19 cellular contexts compared by ENCODE assay signal in the genomic region with DNA sequence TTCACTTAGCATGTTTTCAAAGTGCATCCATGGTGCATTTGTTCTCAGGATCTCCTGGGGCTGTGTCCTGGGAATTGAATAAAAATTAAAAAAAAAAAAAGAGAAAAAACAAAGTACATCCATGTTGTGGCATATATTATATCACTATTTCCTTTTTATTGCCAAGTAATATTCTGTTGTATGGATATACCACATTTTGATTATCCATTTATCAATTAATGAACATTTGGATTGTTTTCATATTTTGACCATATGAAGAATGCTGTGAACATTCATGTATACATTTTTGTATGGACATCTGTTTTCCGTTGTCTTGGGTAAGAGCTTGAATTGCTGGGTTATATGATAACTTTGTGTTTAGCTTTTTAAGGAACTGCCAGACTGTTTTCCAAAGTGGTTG. TPM values are rescaled to one million over a fixed set of nuclear protein-coding genes. Genes with fewer than 3 reads are reported as not detected.
DNase-seq lines count a peak whose midpoint lies in the region; TF ChIP-seq lines count a peak whose summit lies in the region.
"Had no signal": no experiment of that assay in that cellular context is flagged by ENCODE, and none has a peak within 500 bp of the region (broad histone marks: within the 10 kb centered on the region; RNA-seq: fewer than 3 reads in every experiment).

No MANE protein-coding gene starts in this region.

- no peaks in the 10 kb centered on the region for H3K27me3 Mint-ChIP-seq in activated naive CD4-positive, alpha-beta T cell treated with anti-CD3 and anti-CD28 coated beads, Interleukin-2, amount 50 U/mL, for 24 hours
- no peaks in the 10 kb centered on the region for H3K27me3 Mint-ChIP-seq in activated naive CD4-positive, alpha-beta T cell treated with anti-CD3 and anti-CD28 coated beads, Interleukin-2, amount 10 ng/mL, durations not matched to agents 7 days and 5 days
- H3K27me3 Mint-ChIP-seq: B cell had no signal

- no peaks in the 10 kb centered on the region for H3K9me3 ChIP-seq in HEK293 (ENCODE audit: control insufficient read depth, insufficient read depth, low read depth, low read length)

- no peak overlapping the region for H3K27ac ChIP-seq in HEK293 (ENCODE audit: extremely low read depth, low read depth, low read length)
- H3K27ac ChIP-seq: BLaER1 treated with 17β-estradiol and CSF1 and Interleukin-3, amounts not matched to agents 10 nM and 100 nM; GM23248; HL-60 had no signal

- peak overlapping the region; percentile 46 for H3K27ac Mint-ChIP-seq in activated naive CD4-positive, alpha-beta T cell treated with anti-CD3 and anti-CD28 coated beads, Interleukin-2, amount 50 U/mL, for 24 hours
- no peak overlapping the region for H3K27ac Mint-ChIP-seq in activated naive CD4-positive, alpha-beta T cell treated with anti-CD3 and anti-CD28 coated beads, Interleukin-2, amount 10 ng/mL, durations not matched to agents 7 days and 5 days
- H3K27ac Mint-ChIP-seq: B cell; CD8-positive, alpha-beta T cell; HFFc6 had no signal

- no peak for TF ChIP-seq CTCF in HEK293 (tag by site-specific recombination; IDR thresholded peaks at IDR 0.05)

- H3K9me3 Mint-ChIP-seq in activated naive CD4-positive, alpha-beta T cell treated with anti-CD3 and anti-CD28 coated beads, Interleukin-2, amount 50 U/mL, for 24 hours: no peaks in the 10 kb centered on the region
- no peaks in the 10 kb centered on the region for H3K9me3 Mint-ChIP-seq in activated naive CD4-positive, alpha-beta T cell treated with anti-CD3 and anti-CD28 coated beads, Interleukin-2, amount 10 ng/mL, durations not matched to agents 7 days and 5 days
- H3K9me3 Mint-ChIP-seq: HFFc6 had no signal

- H3K36me3 ChIP-seq in HEK293 (ENCODE audit: control insufficient read depth in 2 of 2, insufficient read depth in 1 of 2, low read length in 2 of 2): peaks cover 6 to 10% of the 10 kb centered on the region in 2 experiments

- H3K4me1 Mint-ChIP-seq in activated naive CD4-positive, alpha-beta T cell treated with anti-CD3 and anti-CD28 coated beads, Interleukin-2, amount 50 U/mL, for 24 hours: peaks cover 33% of the 10 kb centered on the region
- peaks cover 7% of the 10 kb centered on the region for H3K4me1 Mint-ChIP-seq in activated naive CD4-positive, alpha-beta T cell treated with anti-CD3 and anti-CD28 coated beads, Interleukin-2, amount 10 ng/mL, durations not matched to agents 7 days and 5 days

- POLR2A ChIA-PET in HEK293 (lab: Yijun Ruan, JAX): no interaction called here

- H3K4me1 ChIP-seq in HEK293 (ENCODE audit: control insufficient read depth, insufficient read depth, low read length): no peaks in the 10 kb centered on the region

- H3K36me3 Mint-ChIP-seq in activated naive CD4-positive, alpha-beta T cell treated with anti-CD3 and anti-CD28 coated beads, Interleukin-2, amount 50 U/mL, for 24 hours: peaks cover 23% of the 10 kb centered on the region
- H3K36me3 Mint-ChIP-seq in activated naive CD4-positive, alpha-beta T cell treated with anti-CD3 and anti-CD28 coated beads, Interleukin-2, amount 10 ng/mL, durations not matched to agents 7 days and 5 days: peaks cover 19% of the 10 kb centered on the region

- no peak overlapping the region for H3K4me3 ChIP-seq in HEK293 (ENCODE audit: low read depth, low read length)
- H3K4me3 ChIP-seq: BLaER1 treated with 17β-estradiol and CSF1 and Interleukin-3, amounts not matched to agents 10 nM and 100 nM; GM23248 had no signal

- no peak for DNase-seq in activated naive CD4-positive, alpha-beta T cell treated with anti-CD3 and anti-CD28 coated beads, Interleukin-2, amount 10 ng/mL, durations not matched to agents 7 days and 5 days
- DNase-seq in fibroblast of peridontal ligament (ENCODE audit: extremely low read depth) (peak; percentile 44), ureter (ENCODE audit: low spot score) (no peak), GF-D8 (lab: John Stamatoyannopoulos, UW) (no peak), NCI-H2196 treated with DMSO at 0.1 percent for 48 hours (lab: John Stamatoyannopoulos, UW; ENCODE audit: unreplicated experiment) (no peak)
- DNase-seq: 8988T; CD8-positive, alpha-beta T cell; DMS 273 treated with DMSO at 0.1 percent for 48 hours; DMS53; DND-41; EL; GM23248; HCEC 1CT; HFFc6 had no signal

- CTCF ChIA-PET in activated naive CD4-positive, alpha-beta T cell treated with anti-CD3 and anti-CD28 coated beads, Interleukin-2, amount 10 ng/mL, durations not matched to agents 7 days and 5 days (lab: Charles Lee): no interaction called here
- CTCF ChIA-PET in HEK293 (lab: Yijun Ruan, JAX): interaction anchor here (1.2 kb wide), 1 partner anchor 10 kb away, joined by 3 read pairs; no protein-coding TSS in a partner anchor

- H3K4me3 Mint-ChIP-seq in activated naive CD4-positive, alpha-beta T cell treated with anti-CD3 and anti-CD28 coated beads, Interleukin-2, amount 50 U/mL, for 24 hours: no peak overlapping the region
- no peak overlapping the region for H3K4me3 Mint-ChIP-seq in activated naive CD4-positive, alpha-beta T cell treated with anti-CD3 and anti-CD28 coated beads, Interleukin-2, amount 10 ng/mL, durations not matched to agents 7 days and 5 days
- H3K4me3 Mint-ChIP-seq: B cell; CD8-positive, alpha-beta T cell; HFFc6 had no signal

TF ChIP-seq in HEK293, 187 proteins besides CTCF, POLR2A, EP300 and RAD21:
- TF ChIP-seq ZNF555 (tag by site-specific recombination; conservative IDR thresholded peaks at IDR 0.05): no peak
- peak; percentile 63; the same call in 1 of the 2 replicates for TF ChIP-seq ZNF146 (tag by site-specific recombination; IDR thresholded peaks at IDR 0.05)
- no peak for TF ChIP-seq ZBTB20 (tag by site-specific recombination; IDR thresholded peaks at IDR 0.05)

RNA-seq across cellular contexts. Expression of gene CTDSPL2, which starts 44.5 kb away (rescaled TPM):
- total RNA-seq in ureter: 58.3 TPM
